ENCODE assay signal across 9 cellular contexts in the genomic region with DNA sequence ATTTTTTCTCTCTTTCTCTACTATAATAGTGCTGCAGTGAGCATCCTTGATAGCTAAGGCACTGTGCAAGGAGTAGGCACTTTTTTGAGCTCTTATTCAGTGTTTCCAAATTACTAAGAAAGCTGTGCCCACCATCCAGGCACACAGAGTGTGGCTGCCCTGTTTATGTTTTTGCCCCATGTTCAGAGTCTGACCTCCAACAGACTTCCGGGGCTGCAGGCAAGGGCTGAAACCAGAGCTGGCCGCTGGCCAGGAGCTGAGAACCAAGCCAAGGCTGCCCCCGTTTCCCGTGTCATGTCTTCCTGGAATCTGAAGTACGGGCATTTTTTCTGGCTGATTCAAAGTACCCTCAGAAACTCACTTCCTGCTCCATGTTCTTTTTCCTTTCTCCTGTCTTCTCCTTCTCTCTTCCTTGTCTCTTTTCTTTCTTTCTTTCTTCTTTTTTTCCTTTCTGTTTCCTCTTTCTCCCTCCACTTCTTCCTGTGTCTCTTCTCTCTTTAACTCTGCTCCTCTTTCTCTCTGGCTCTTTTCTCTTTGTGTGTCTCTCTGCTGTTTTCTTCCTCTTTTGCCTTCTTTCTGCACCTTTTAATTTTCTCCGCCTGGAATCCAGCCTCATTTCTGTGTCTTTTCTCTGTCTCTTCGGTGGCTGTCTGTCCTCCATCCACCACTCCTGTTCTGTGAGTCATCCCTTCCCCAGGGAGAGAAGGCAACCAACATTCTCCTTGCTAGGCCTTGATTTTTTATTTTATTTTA. TPM values are rescaled to one million over a fixed set of nuclear protein-coding genes. Genes with fewer than 3 reads are reported as not detected.
A peak's percentile ranks its signal among the peaks of the same experiment; 100 is the strongest.
DNase-seq lines count a peak whose midpoint lies in the region; ATAC-seq and TF ChIP-seq lines count a peak whose summit lies in the region.
"Had no signal": no experiment of that assay in that cellular context is flagged by ENCODE, and none has a peak within 500 bp of the region (broad histone marks: within the 10 kb centered on the region; RNA-seq: fewer than 3 reads in every experiment).

No MANE protein-coding gene starts in this region.

- no peak overlapping the region for H3K18ac ChIP-seq in trophoblast cell (ENCODE audit: low read length)

- H3K4me3 ChIP-seq in gastroesophageal sphincter (peak overlapping the region in 1 of 2 donors; percentile 3), trophoblast cell (ENCODE audit: low read depth, low read length) (no peak overlapping the region)

- peak overlapping the region; percentile 49 for H3K14ac ChIP-seq in trophoblast cell (ENCODE audit: low read length)

- no peak overlapping the region for H2AK5ac ChIP-seq in trophoblast cell (ENCODE audit: low read length)

- WGBS in gastroesophageal sphincter (ENCODE audit: low coverage in 1 of 2), 2 donors, result 6 to 21% methylated on average over 6 of the region's 7 CpGs
- WGBS in trophoblast cell (ENCODE audit: extremely low coverage, insufficient coverage, insufficient read length), result no CpG with 5 or more reads among the region's 7 CpGs

- peaks cover 7% of the 10 kb centered on the region for H3K79me1 ChIP-seq in trophoblast cell (ENCODE audit: low read length)

- peak overlapping the region; percentile 50 for H4K8ac ChIP-seq in trophoblast cell (ENCODE audit: low read depth, low read length)

- no peak for TF ChIP-seq CTCF in gastroesophageal sphincter (IDR thresholded peaks at IDR 0.05)

- ATAC-seq in GM21825 (IDR thresholded peaks at IDR 0.05; ENCODE audit: unreplicated experiment), result peak; percentile 73
- ATAC-seq in gastroesophageal sphincter, result peak; percentile 34
- no peak for ATAC-seq in GM21528 (IDR thresholded peaks at IDR 0.05; ENCODE audit: low FRiP score, unreplicated experiment)

- H3K9ac ChIP-seq in trophoblast cell (ENCODE audit: low read length), result no peak overlapping the region

- peak overlapping the region; percentile 22 for H4K12ac ChIP-seq in trophoblast cell (ENCODE audit: low read depth, low read length)

- H2BK12ac ChIP-seq in trophoblast cell (ENCODE audit: low read length), result peak overlapping the region; percentile 46

- H2AFZ ChIP-seq in trophoblast cell (ENCODE audit: insufficient read depth, low read length, poor library complexity), result no peak overlapping the region

- H3K4me2 ChIP-seq in trophoblast cell (ENCODE audit: low read length), result no peak overlapping the region

- H3K79me2 ChIP-seq in trophoblast cell (ENCODE audit: control insufficient read depth, insufficient read depth, low read length, poor library complexity), result no peaks in the 10 kb centered on the region

- H3K27me3 ChIP-seq in gastroesophageal sphincter (no peaks in the 10 kb centered on the region), trophoblast cell (ENCODE audit: insufficient read depth, low read length) (no peaks in the 10 kb centered on the region)

- H2BK120ac ChIP-seq in trophoblast cell (ENCODE audit: insufficient read depth, low read length, poor library complexity), result no peak overlapping the region

- no peak for TF ChIP-seq EP300 in gastroesophageal sphincter (IDR thresholded peaks at IDR 0.05)

- H3K9me3 ChIP-seq in gastroesophageal sphincter (no peaks in the 10 kb centered on the region), trophoblast cell (ENCODE audit: insufficient read depth, low read depth, low read length) (no peaks in the 10 kb centered on the region)

- H2BK5ac ChIP-seq in trophoblast cell (ENCODE audit: low read depth, low read length, poor library complexity), result no peak overlapping the region

- H3K23ac ChIP-seq in trophoblast cell (ENCODE audit: low read length), result no peak overlapping the region

- H3K36me3 ChIP-seq in gastroesophageal sphincter, result no peaks in the 10 kb centered on the region
- no peaks in the 10 kb centered on the region for H3K36me3 ChIP-seq in trophoblast cell (ENCODE audit: control insufficient read depth in 1 of 2, insufficient read depth in 2 of 2, low read length in 2 of 2)

- H3K27ac ChIP-seq in gastroesophageal sphincter, result peak overlapping the region in 3 of 4 donors; percentile 43 to 68 (median 48)
- H3K27ac ChIP-seq in trophoblast cell (ENCODE audit: low read depth, low read length), result peak overlapping the region; percentile 84

- no peak for TF ChIP-seq POLR2A in gastroesophageal sphincter (IDR thresholded peaks at IDR 0.05)

- H3K4ac ChIP-seq in trophoblast cell (ENCODE audit: low read depth, low read length), result no peak overlapping the region

- DNase-seq in NCI-H1694 treated with DMSO at 0.1 percent for 48 hours (lab: John Stamatoyannopoulos, UW), result peak; percentile 2
- DNase-seq in NCI-H1694 (lab: John Stamatoyannopoulos, UW), result no peak
- DNase-seq in NCI-H146 (lab: John Stamatoyannopoulos, UW), result peak; percentile 52
- DNase-seq in activated CD8-positive, alpha-beta memory T cell treated with anti-CD3 and anti-CD28 coated beads for 48 hours (ENCODE audit: low read depth in 2 of 3, low spot score in 2 of 3), result peak; percentile 6 to 23 (median 13)
- DNase-seq in trophoblast cell, result peak; percentile 78 to 83

- H3K4me1 ChIP-seq in gastroesophageal sphincter, result peaks cover 0 to 19% (median 0%) of the 10 kb centered on the region in 3 donors
- H3K4me1 ChIP-seq in trophoblast cell (ENCODE audit: control insufficient read depth in 1 of 2, insufficient read depth in 2 of 2, low read length in 2 of 2), result peaks cover 14 to 17% of the 10 kb centered on the region in 2 experiments

- H4K91ac ChIP-seq in trophoblast cell (ENCODE audit: low read depth, low read length), result peak overlapping the region; percentile 20

RNA-seq across cellular contexts. Expression of gene KCTD14, which starts 17.0 kb away (rescaled TPM):
- 1 to 10 TPM in 3 of 4 donors, under 1 TPM in 1; 0.58 to 2.3 (median 1.4) TPM for total RNA-seq in gastroesophageal sphincter
- 44.7 and 47.8 TPM in 2 replicates for polyA plus RNA-seq in trophoblast cell (2013)

RNA-seq across cellular contexts. Expression of gene THRSP, which starts 23.6 kb away (rescaled TPM):
- total RNA-seq in gastroesophageal sphincter, result 1 to 10 TPM in 1 of 4 donors, not detected in 3; 2.0 TPM
- polyA plus RNA-seq in trophoblast cell (2013), result 0.17 and 0.27 TPM in 2 replicates
- total RNA-seq: glomerular endothelial cell had no signal

RNA-seq across cellular contexts. Expression of gene NDUFC2, which starts 39.6 kb away (rescaled TPM):
- total RNA-seq in gastroesophageal sphincter, result 100 to 1,000 TPM in 1 of 4 donors, 10 to 100 TPM in 3; 67.8 to 102 (median 79.6) TPM
- 648 and 695 TPM in 2 replicates for polyA plus RNA-seq in trophoblast cell (2013)

RNA-seq across cellular contexts. Expression of gene INTS4, which starts 45.6 kb away (rescaled TPM):
- total RNA-seq in gastroesophageal sphincter, result 10 to 100 TPM; 16.5 to 32.1 (median 18.8) TPM
- polyA plus RNA-seq in trophoblast cell (2013), result 24.7 and 25.4 TPM in 2 replicates
